In genomic region chr3:49171119-49171774, GRCh38 we compare ENCODE assay signal across 1 cellular context.
TF ChIP-seq lines count a peak whose summit lies in the region.

KLHDC8B (plus strand) TSS chr3:49171598; CDS start chr3:49172770, 1,172 bp downstream.

TF ChIP-seq in K562, 482 proteins besides CTCF, POLR2A, EP300 and RAD21 (continued from another document and continues in another):
- TF ChIP-seq DEAF1 (CRISPR knock-in tag; IDR thresholded peaks at IDR 0.05) (peak; percentile 55; the same call in 1 of the 2 replicates), HCFC1 (IDR thresholded peaks at IDR 0.05; ENCODE audit: low read depth, low read length) (no peak), MYNN (IDR thresholded peaks at IDR 0.05) (peak; percentile 65; the same call in 1 of the 2 replicates), MYNN (CRISPR knock-in tag; IDR thresholded peaks at IDR 0.05) (no peak), MEIS2 (IDR thresholded peaks at IDR 0.05; ENCODE audit: partially characterized antibody) (peak; percentile 33), TAF1 (IDR thresholded peaks at IDR 0.05; ENCODE audit: control insufficient read depth, extremely low read depth, insufficient read depth, low read length, severe bottlenecking) (peak; percentile 44), NKRF (IDR thresholded peaks at IDR 0.05; ENCODE audit: borderline replicate concordance) (peak; percentile 72; the same call in 1 of the 2 replicates), ZFP36 (IDR thresholded peaks at IDR 0.05; ENCODE audit: low read depth, low read length, partially characterized antibody) (no peak), NCOR1 (IDR thresholded peaks at IDR 0.05) (peak; percentile 76), MAZ (CRISPR knock-in tag; conservative IDR thresholded peaks at IDR 0.05 in 1 of 2, IDR thresholded peaks at IDR 0.05 in 1 of 2) (peak; percentile 72 to 77), TEAD1 (CRISPR knock-in tag; IDR thresholded peaks at IDR 0.05) (peak in 1 of 2 experiments; percentile 47; a peak in 1 of 4 replicates), ESRRA (IDR thresholded peaks at IDR 0.05; ENCODE audit: borderline replicate concordance, low read depth) (peak; percentile 51; the same call in 1 of the 2 replicates), TRIM28 (IDR thresholded peaks at IDR 0.05) (0 out of 2 replicates have a peak, but pooled peaks have one; percentile 14), ZBTB11 (CRISPR knock-in tag; IDR thresholded peaks at IDR 0.05) (peak in 1 of 3 experiments; percentile 65; a peak in 1 of 6 replicates), RB1 (IDR thresholded peaks at IDR 0.05; ENCODE audit: low read depth) (peak; percentile 68), CXXC5 (CRISPR knock-in tag; IDR thresholded peaks at IDR 0.05) (peak; percentile 77), MLLT1 (IDR thresholded peaks at IDR 0.05) (peak in 1 of 2 experiments; percentile 21; a peak in 2 of 4 replicates), PTBP1 (IDR thresholded peaks at IDR 0.05; ENCODE audit: low read depth, low read length) (no peak), SAP30 (IDR thresholded peaks at IDR 0.05; ENCODE audit: borderline replicate concordance, insufficient read depth, low read depth, low read length, poor library complexity, severe bottlenecking) (peak; percentile 58), GABPA (tag; conservative IDR thresholded peaks at IDR 0.05; ENCODE audit: low read depth) (peak; percentile 21; the same call in 1 of the 2 replicates), TRIM24 (IDR thresholded peaks at IDR 0.05) (peak; percentile 57 to 69), PCBP1 (IDR thresholded peaks at IDR 0.05; ENCODE audit: low read depth, low read length, poor library complexity, severe bottlenecking) (peak; percentile 35), EGR1 (conservative IDR thresholded peaks at IDR 0.05) (peak; percentile 48), GATAD2B (IDR thresholded peaks at IDR 0.05; ENCODE audit: borderline replicate concordance) (0 out of 2 replicates have a peak, but pooled peaks have one; percentile 29), MYC (IDR thresholded peaks at IDR 0.05; ENCODE audit: low read depth, low read length) (peak; percentile 63; the same call in 1 of the 2 replicates), MYC (CRISPR knock-in tag; IDR thresholded peaks at IDR 0.05; ENCODE audit: borderline replicate concordance, low read depth) (no peak), ZNF318 (IDR thresholded peaks at IDR 0.05; ENCODE audit: borderline replicate concordance in 1 of 2, low read depth in 1 of 2) (peak in 1 of 2 experiments; percentile 65; a peak in 1 of 4 replicates), CTBP1 (IDR thresholded peaks at IDR 0.05; ENCODE audit: borderline replicate concordance) (peak; percentile 63; the same call in 1 of the 2 replicates), ZNF589 (CRISPR knock-in tag; IDR thresholded peaks at IDR 0.05; ENCODE audit: low read depth) (no peak), BHLHE40 (IDR thresholded peaks at IDR 0.05; ENCODE audit: low read length) (peak; percentile 96), SOX6 (IDR thresholded peaks at IDR 0.05) (0 out of 2 replicates have a peak, but pooled peaks have one; percentile 33), FOXJ3 (CRISPR knock-in tag; IDR thresholded peaks at IDR 0.05) (no peak), HDAC1 (IDR thresholded peaks at IDR 0.05) (peak in 1 of 2 experiments; percentile 91; a peak in 2 of 4 replicates), CEBPB (tag; IDR thresholded peaks at IDR 0.05) (no peak), ZNF408 (CRISPR knock-in tag; IDR thresholded peaks at IDR 0.05; ENCODE audit: low read depth) (no peak), ZNF511 (CRISPR knock-in tag; IDR thresholded peaks at IDR 0.05) (no peak), HMGN3 (IDR thresholded peaks at IDR 0.05; ENCODE audit: borderline replicate concordance, extremely low read depth, insufficient read length, low read depth, low read length) (peak; percentile 71), MAX (CRISPR knock-in tag; IDR thresholded peaks at IDR 0.05) (peak; percentile 86), HES1 (IDR thresholded peaks at IDR 0.05; ENCODE audit: low read depth) (no peak), RNF2 (IDR thresholded peaks at IDR 0.05) (0 out of 2 replicates have a peak, but pooled peaks have one; percentile 67), TFAP4 (CRISPR knock-in tag; IDR thresholded peaks at IDR 0.05; ENCODE audit: borderline replicate concordance) (peak; percentile 99), STAT5A (IDR thresholded peaks at IDR 0.05; ENCODE audit: borderline replicate concordance, low read length) (peak; percentile 29; the same call in 1 of the 2 replicates)
